ENCODE assay signal across 1 cellular context in the genomic region with DNA sequence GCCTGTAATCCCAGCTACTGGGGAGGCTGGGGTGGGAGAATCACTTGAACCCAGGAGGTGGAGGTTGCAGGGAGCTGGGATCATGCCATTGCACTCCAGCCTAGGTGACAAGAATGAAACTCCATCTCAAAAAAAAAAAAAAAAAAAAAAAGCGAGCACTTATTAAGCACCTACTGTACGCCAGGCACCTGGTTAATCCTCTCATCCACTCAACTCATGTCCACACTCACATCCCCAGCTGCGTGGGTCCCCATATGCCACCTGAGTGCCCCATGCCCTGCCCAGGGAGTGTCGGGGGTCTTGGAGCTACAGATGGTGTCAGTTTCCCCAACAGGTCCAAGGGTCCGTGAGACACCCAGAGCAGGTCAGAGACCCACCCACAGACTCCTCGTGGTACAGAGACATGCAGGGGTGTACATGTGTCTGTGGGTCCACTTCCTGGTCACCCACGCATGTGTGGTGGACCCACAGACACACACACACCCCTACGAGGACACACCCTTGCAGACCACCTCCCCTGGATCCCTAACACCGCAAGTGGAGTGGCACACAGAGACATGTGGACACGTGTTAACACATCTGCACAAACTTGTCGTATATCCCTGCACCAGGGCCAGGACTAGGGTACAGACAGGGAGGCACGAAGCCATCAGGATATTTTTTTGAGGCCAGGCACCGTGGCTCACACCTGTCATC.
A peak's percentile ranks its signal among the peaks of the same experiment; 100 is the strongest.
TF ChIP-seq lines count a peak whose summit lies in the region.

No MANE protein-coding gene starts in this region.

TF ChIP-seq in HepG2, 621 proteins besides CTCF, POLR2A, EP300 and RAD21:
- TF ChIP-seq ARNT (IDR thresholded peaks at IDR 0.05) (no peak), ZNF691 (CRISPR knock-in tag; IDR thresholded peaks at IDR 0.05; ENCODE audit: borderline replicate concordance, low read depth) (no peak), ZFYVE20 (CRISPR knock-in tag; IDR thresholded peaks at IDR 0.05; ENCODE audit: borderline replicate concordance, low read depth) (no peak), YEATS2 (CRISPR knock-in tag; IDR thresholded peaks at IDR 0.05; ENCODE audit: borderline replicate concordance) (no peak), MNT (IDR thresholded peaks at IDR 0.05) (peak; percentile 48), SP140L (CRISPR knock-in tag; IDR thresholded peaks at IDR 0.05; ENCODE audit: borderline replicate concordance) (no peak), ZNF678 (CRISPR knock-in tag; IDR thresholded peaks at IDR 0.05) (no peak)
- TF ChIP-seq, protein P1, sequence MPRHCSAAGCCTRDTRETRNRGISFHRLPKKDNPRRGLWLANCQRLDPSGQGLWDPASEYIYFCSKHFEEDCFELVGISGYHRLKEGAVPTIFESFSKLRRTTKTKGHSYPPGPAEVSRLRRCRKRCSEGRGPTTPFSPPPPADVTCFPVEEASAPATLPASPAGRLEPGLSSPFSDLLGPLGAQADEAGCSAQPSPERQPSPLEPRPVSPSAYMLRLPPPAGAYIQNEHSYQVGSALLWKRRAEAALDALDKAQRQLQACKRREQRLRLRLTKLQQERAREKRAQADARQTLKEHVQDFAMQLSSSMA (CRISPR knock-in tag; IDR thresholded peaks at IDR 0.05): no peak
